Comparison of ENCODE assay signal across 31 cellular contexts in the genomic region with DNA sequence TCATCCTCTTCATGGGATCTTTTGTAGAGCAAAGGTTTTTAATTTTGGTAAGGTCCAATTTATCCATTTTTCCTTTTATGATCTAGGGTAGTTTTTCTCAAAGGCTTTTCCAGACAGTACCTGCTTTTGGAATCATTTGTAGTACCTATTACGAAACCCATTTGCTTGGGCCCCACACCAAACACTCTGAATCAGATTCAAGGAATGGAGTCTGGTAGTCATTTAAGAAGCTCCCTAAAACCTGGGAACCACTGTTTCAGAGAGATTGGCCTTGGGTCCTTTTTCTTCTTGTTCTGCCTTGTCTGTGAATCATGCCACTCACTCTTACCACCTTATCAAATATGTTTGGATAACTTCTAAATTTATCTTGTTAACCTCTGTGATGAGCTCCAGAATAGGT. TPM values are rescaled to one million over a fixed set of nuclear protein-coding genes. Genes with fewer than 3 reads are reported as not detected.
DNase-seq lines count a peak whose midpoint lies in the region; ATAC-seq and TF ChIP-seq lines count a peak whose summit lies in the region.
"Had no signal": no experiment of that assay in that cellular context is flagged by ENCODE, and none has a peak within 500 bp of the region (broad histone marks: within the 10 kb centered on the region; RNA-seq: fewer than 3 reads in every experiment).

No MANE protein-coding gene starts in this region.

- H3K79me2 ChIP-seq in GM23248 (ENCODE audit: insufficient read depth), result no peaks in the 10 kb centered on the region

- no peaks in the 10 kb centered on the region for H3K9me2 ChIP-seq in GM23248 (ENCODE audit: insufficient read depth)

- no peak overlapping the region for H3K4me2 ChIP-seq in GM23248 (ENCODE audit: unreplicated experiment)
- H3K4me2 ChIP-seq: neural progenitor cell, PC-9 had no signal

- H2AFZ ChIP-seq in GM23248, result no peak overlapping the region
- H2AFZ ChIP-seq: neural progenitor cell, PC-9 had no signal

- CTCF ChIA-PET in AG04449 (lab: Yijun Ruan, JAX), result no interaction called here

- H3K9ac ChIP-seq in GM23248, result no peak overlapping the region
- H3K9ac ChIP-seq: neural progenitor cell had no signal

- POLR2A ChIA-PET in AG04449 (lab: Yijun Ruan, JAX), result no interaction called here

- no peak for ATAC-seq in GM21619 (IDR thresholded peaks at IDR 0.05; ENCODE audit: unreplicated experiment)
- ATAC-seq: activated T-cell treated with anti-CD3 and anti-CD28 coated beads, Interleukin-2, amount 50 U/mL, for 4 hours; HCT116; left ventricle myocardium superior; T-helper 17 cell had no signal

- peak overlapping the region; percentile 48; the same call in 1 of the 2 replicates for H3K27ac ChIP-seq in GM23248
- H3K27ac ChIP-seq: esophagus squamous epithelium, neural progenitor cell, PC-9, stomach, uterus had no signal

- DNase-seq in AG04449 (ENCODE audit: low read depth, low spot score) (peak; percentile 19), GM23248 (peak; percentile 72), amniotic epithelial cell (ENCODE audit: low read depth) (peak; percentile 56), fibroblast of the aortic adventitia (ENCODE audit: low read depth) (peak; percentile 48), 8988T (no peak), mesenteric fat pad (ENCODE audit: low spot score) (no peak)
- no peak for DNase-seq in activated T-cell treated with anti-CD3 and anti-CD28 coated beads, Interleukin-2, amount 50 U/mL, for 1 hour
- DNase-seq: activated gamma-delta T cell; activated naive CD8-positive, alpha-beta T cell treated with anti-CD3 and anti-CD28 coated beads, Interleukin-2, amount 10 ng/mL, durations not matched to agents 7 days and 5 days; activated T-cell treated with anti-CD3 and anti-CD28 coated beads, Interleukin-2, amount 50 U/mL, for 4 hours; CD8-positive, alpha-beta memory T cell; cerebellar nuclear complex; esophagus squamous epithelium; head of caudate nucleus; islet precursor cell; left ventricle myocardium superior; NCI-H1092; NCI-H187 treated with DMSO at 0.1 percent for 48 hours; NCI-H2171 treated with DMSO at 0.1 percent for 48 hours; NCI-H524 treated with DMSO at 0.1 percent for 48 hours; NK-92 treated with Interleukin-12 subunit alpha and Interleukin-12 subunit beta, amount 100 ng/mL, for 24 hours; PC-9; SHP77; stimulated activated CD4-positive, alpha-beta T cell treated with anti-CD3 and anti-CD28 coated beads, Interleukin-2, amount 100 ng/mL, for 48 hours; stomach; T-helper 17 cell; uterus had no signal

- no peaks in the 10 kb centered on the region for H3K27me3 ChIP-seq in GM23248 (replicated peaks; ENCODE audit: insufficient read depth)
- H3K27me3 ChIP-seq: esophagus squamous epithelium, neural progenitor cell, right atrium auricular region, stomach, uterus had no signal

- peaks cover 37% of the 10 kb centered on the region for H3K4me1 ChIP-seq in GM23248 (ENCODE audit: insufficient read depth)
- H3K4me1 ChIP-seq: stomach, uterus had no signal

- 84 to 89% methylated on average over 1 of the region's 1 CpG for WGBS in GM23248 (ENCODE audit: low coverage in 1 of 2, low lambda C conversion rate in 2 of 2, missing lambda C conversion rate in 2 of 2), 2 experiments

- no peaks in the 10 kb centered on the region for H3K9me3 ChIP-seq in GM23248 (ENCODE audit: low read depth)
- H3K9me3 ChIP-seq: esophagus squamous epithelium, right atrium auricular region, stomach, uterus had no signal

- no peak overlapping the region for H3K4me3 ChIP-seq in AG04449 (ENCODE audit: low read depth, low read length)
- no peak overlapping the region for H3K4me3 ChIP-seq in GM23248
- H3K4me3 ChIP-seq in fibroblast of the aortic adventitia (ENCODE audit: low read depth, low read length), result no peak overlapping the region
- H3K4me3 ChIP-seq: esophagus squamous epithelium, neural progenitor cell, PC-9, right atrium auricular region, stomach, uterus had no signal

- peaks cover 42% of the 10 kb centered on the region; the same call in 1 of the 2 replicates for H3F3A ChIP-seq in GM23248 (ENCODE audit: insufficient read depth)

- no peaks in the 10 kb centered on the region for H4K20me1 ChIP-seq in GM23248 (ENCODE audit: insufficient read depth)

- TF ChIP-seq CTCF in AG04449 (IDR thresholded peaks at IDR 0.05; ENCODE audit: insufficient read depth, low read length, missing control alignments) (no peak), fibroblast of the aortic adventitia (IDR thresholded peaks at IDR 0.05; ENCODE audit: insufficient read depth, low read length) (no peak)

- in situ Hi-C loops in GM23248 (cut with MboI), result no loop called here

- no peaks in the 10 kb centered on the region for H3K36me3 ChIP-seq in GM23248 (ENCODE audit: low read depth)
- H3K36me3 ChIP-seq: esophagus squamous epithelium, neural progenitor cell, right atrium auricular region, stomach, uterus had no signal

RNA-seq across cellular contexts. Expression of gene OSBPL6, which starts 40.3 kb away (rescaled TPM):
- 6.3 and 8.9 TPM in 2 replicates for total RNA-seq in GM23248 (2014; rRNA removed; shearing (Covaris generic))
- polyA plus RNA-seq in GM23248 (2016; fragmentation: Nextera tagmentation; extraction: Ambion mirVana), result 10.6 and 11.8 TPM in 2 replicates
- 1.5 and 5.2 TPM in 2 replicates for total RNA-seq in fibroblast of the aortic adventitia (ENCODE audit: low replicate concordance)
- 0.39 TPM for total RNA-seq in mesenteric fat pad

Comparison
In these comparisons a context has a peak if more than half of its experiments do, and no peak if none do; other contexts are left out.
1. DNase-seq: peak in AG04449 (single experiment), GM23248 (single experiment), amniotic epithelial cell (single experiment) and fibroblast of the aortic adventitia (single experiment); none in 8988T (single experiment), mesenteric fat pad (single experiment) and activated T-cell treated with anti-CD3 and anti-CD28 coated beads, Interleukin-2, amount 50 U/mL, for 1 hour (single experiment).